ENCODE assay signal across 27 cellular contexts in the genomic region with DNA sequence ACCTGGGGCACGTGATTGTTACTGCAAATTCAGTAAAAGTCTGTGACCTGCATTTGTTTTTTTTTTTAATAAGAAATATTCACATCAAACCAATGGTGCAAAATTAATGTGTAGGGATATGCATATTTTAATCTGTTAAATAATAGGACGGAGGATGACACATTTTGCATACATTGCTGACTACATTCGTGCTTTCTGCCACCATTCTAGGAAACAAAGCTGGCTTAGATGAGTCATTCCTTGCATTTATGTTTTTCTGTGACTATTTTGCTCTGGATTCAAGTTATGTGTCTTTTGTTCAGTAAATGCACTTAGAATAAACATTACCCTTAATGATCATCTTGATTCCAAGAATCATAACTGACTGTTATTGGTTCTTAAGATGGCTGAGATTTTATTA. TPM values are rescaled to one million over a fixed set of nuclear protein-coding genes. Genes with fewer than 3 reads are reported as not detected.
"Had no signal": no experiment of that assay in that cellular context is flagged by ENCODE, and none has a peak within 500 bp of the region (broad histone marks: within the 10 kb centered on the region; RNA-seq: fewer than 3 reads in every experiment).

No MANE protein-coding gene starts in this region.

- H3K36me3 Mint-ChIP-seq: IgD-negative memory B cell had no signal

- H3K4me3 ChIP-seq: K562, PC-9, Peyer's patch, SJCRH30 had no signal

- H3K4me2 ChIP-seq: KMS-11, PC-9 had no signal

- DNase-seq: Kasumi-1; MM.1S; NCI-H1092 treated with DMSO at 0.1 percent for 48 hours; NCI-H1436; NCI-H187; NCI-H2029; NCI-H2081 treated with DMSO at 0.1 percent for 48 hours; NCI-H2171; NCI-H226; NCI-H446; NCI-H510A treated with DMSO at 0.1 percent for 48 hours; NCI-H526; NCI-H774; NK-92 treated with Interleukin-12 subunit alpha and Interleukin-12 subunit beta, amount 100 ng/mL, for 24 hours; PC-9; Peyer's patch; SHP77 treated with DMSO at 0.1 percent for 48 hours; SJCRH30 had no signal

- H3K9me3 ChIP-seq: Peyer's patch, SJCRH30 had no signal

- H3K4me1 Mint-ChIP-seq: IgD-negative memory B cell had no signal

- H3K27me3 ChIP-seq: Peyer's patch, SJCRH30 had no signal

- H3K27ac Mint-ChIP-seq: IgD-negative memory B cell had no signal

- H3K4me3 Mint-ChIP-seq: IgD-negative memory B cell had no signal

- H3K36me3 ChIP-seq: Peyer's patch, SJCRH30 had no signal

- H3K4me1 ChIP-seq: Peyer's patch, SJCRH30 had no signal

- H3K27me3 Mint-ChIP-seq: IgD-negative memory B cell had no signal

- H2AFZ ChIP-seq: PC-9 had no signal

- ATAC-seq: K562, Right ventricle myocardium inferior, SK-N-SH treated with all-trans-retinoic acid at 6 μM for 48 hours had no signal

- H3K9ac ChIP-seq: KMS-11 had no signal

- H3K27ac ChIP-seq: HL-60, KMS-11, PC-9, Peyer's patch, SJCRH30 had no signal

RNA-seq across cellular contexts. Expression of gene CYYR1, which starts 23.9 kb away (rescaled TPM):
- total RNA-seq: K562, M059J, OCI-LY7, PC-9, RPMI7951 had no signal
